Comparison of ENCODE assay signal across 10 cellular contexts in the genomic region with DNA sequence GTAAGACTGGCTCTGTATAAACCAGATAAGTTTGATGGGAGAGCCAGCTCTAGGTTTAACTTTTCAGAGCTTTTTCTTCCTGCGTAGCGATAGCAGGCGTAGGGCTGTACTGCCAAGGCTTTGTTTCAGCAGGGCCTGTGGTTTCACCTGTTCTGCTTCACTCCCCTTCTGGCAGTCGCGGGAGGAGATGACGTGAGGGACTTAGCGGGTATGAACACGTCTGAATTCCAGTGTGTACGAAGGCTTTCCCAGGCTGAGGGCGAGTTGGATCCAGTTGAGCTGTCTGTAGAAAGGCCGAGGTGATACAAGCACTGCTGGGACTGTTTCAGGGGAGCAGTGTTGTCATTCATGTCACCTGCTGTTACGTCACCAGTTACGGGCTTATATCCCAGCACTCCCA. TPM values are rescaled to one million over a fixed set of nuclear protein-coding genes. Genes with fewer than 3 reads are reported as not detected.
DNase-seq lines count a peak whose midpoint lies in the region; ATAC-seq and TF ChIP-seq lines count a peak whose summit lies in the region.
"Had no signal": no experiment of that assay in that cellular context is flagged by ENCODE, and none has a peak within 500 bp of the region (broad histone marks: within the 10 kb centered on the region; RNA-seq: fewer than 3 reads in every experiment).

No MANE protein-coding gene starts in this region.

- no peak overlapping the region for H3K4me3 Mint-ChIP-seq in WTC11

- CTCF ChIA-PET in WTC11 (lab: Charles Lee), result interaction anchor here (2.3 to 6.7 kb wide), 3 partner anchors 12 to 66 kb away, joined by 15 to 48 read pairs (median 39); a partner anchor contains a TSS

- TF ChIP-seq CTCF in WTC11 (IDR thresholded peaks at IDR 0.05) (no peak), epithelial cell of proximal tubule (conservative IDR thresholded peaks at IDR 0.05; ENCODE audit: low read depth, low read length) (peak; percentile 2), spleen (IDR thresholded peaks at IDR 0.05 in 8 of 11, conservative IDR thresholded peaks at IDR 0.05 in 3 of 11) (no peak), right lobe of liver (IDR thresholded peaks at IDR 0.05) (no peak)

- TF ChIP-seq POLR2A in spleen (IDR thresholded peaks at IDR 0.05), result no peak
- TF ChIP-seq POLR2A in right lobe of liver (IDR thresholded peaks at IDR 0.05), result no peak

- POLR2A ChIA-PET in WTC11 (lab: Charles Lee), result no interaction called here

- intact Hi-C loops in spleen (cut with DNase I; ENCODE audit: low total_unique reads) (no loop called here), right lobe of liver (cut with DNase I) (loop anchor here in 1 of 2 donors (5.0 kb wide), 1 partner anchor 64 kb away; a partner anchor contains a TSS)

- no peaks in the 10 kb centered on the region for H3K36me3 Mint-ChIP-seq in WTC11

- WGBS in spleen, 5 donors, result 71 to 84% (median 79%) methylated on average over 13 of the region's 13 CpGs
- WGBS in right lobe of liver (ENCODE audit: insufficient coverage, low coverage, low lambda C conversion rate, missing lambda C conversion rate), result 53% methylated on average over 11 of the region's 13 CpGs

- no peaks in the 10 kb centered on the region for H3K27me3 Mint-ChIP-seq in WTC11 (ENCODE audit: low read depth)

- no peaks in the 10 kb centered on the region for H3K9me3 Mint-ChIP-seq in WTC11

- H3K36me3 ChIP-seq in spleen (peaks cover 0 to 25% (median 0%) of the 10 kb centered on the region in 6 donors), right lobe of liver (peaks cover 0 to 10% (median 0%) of the 10 kb centered on the region in 4 donors)

- peaks cover 12 to 41% (median 20%) of the 10 kb centered on the region in 6 donors for H3K4me1 ChIP-seq in spleen
- H3K4me1 ChIP-seq in right lobe of liver, result peaks cover 0 to 34% (median 11%) of the 10 kb centered on the region in 4 donors

- peak overlapping the region; percentile 36; the same call in 1 of the 2 replicates for H3K27ac Mint-ChIP-seq in WTC11

- peaks cover 15% of the 10 kb centered on the region for H3K4me1 Mint-ChIP-seq in WTC11

- peak; percentile 69 for DNase-seq in activated CD8-positive, alpha-beta memory T cell treated with anti-CD3 and anti-CD28 coated beads for 24 hours
- DNase-seq in activated CD8-positive, alpha-beta memory T cell treated with anti-CD3 and anti-CD28 coated beads, Interleukin-2, amount 50 U/mL, for 4 hours, result no peak
- DNase-seq in WTC11 (ENCODE audit: low spot score) (no peak), epithelial cell of proximal tubule (ENCODE audit: low read depth) (peak; percentile 90), spleen (no peak), right lobe of liver (no peak), NCI-H146 (lab: John Stamatoyannopoulos, UW) (no peak)
- DNase-seq: foreskin melanocyte had no signal

- H3K27me3 ChIP-seq in spleen (replicated peaks in 1 of 7), result no peaks in the 10 kb centered on the region
- no peaks in the 10 kb centered on the region for H3K27me3 ChIP-seq in right lobe of liver

- H3K9me3 ChIP-seq in spleen (no peaks in the 10 kb centered on the region), right lobe of liver (no peaks in the 10 kb centered on the region)

- no peak for ATAC-seq in WTC11
- no peak for ATAC-seq in right lobe of liver
- ATAC-seq in GM21367 (IDR thresholded peaks at IDR 0.05; ENCODE audit: unreplicated experiment), result no peak
- ATAC-seq: K562 had no signal

- H3K27ac ChIP-seq in spleen (peak overlapping the region; percentile 17 to 83 (median 78)), right lobe of liver (no peak overlapping the region)

- peak overlapping the region; percentile 13 for H3K4me3 ChIP-seq in epithelial cell of proximal tubule (ENCODE audit: low read depth, low read length)
- H3K4me3 ChIP-seq in spleen, result peak overlapping the region in 1 of 8 donors; percentile 62
- no peak overlapping the region for H3K4me3 ChIP-seq in right lobe of liver
- H3K4me3 ChIP-seq: K562 had no signal

TF ChIP-seq in WTC11, 78 proteins besides CTCF, POLR2A, EP300 and RAD21 (continues in another document):
- TF ChIP-seq, protein P1, sequence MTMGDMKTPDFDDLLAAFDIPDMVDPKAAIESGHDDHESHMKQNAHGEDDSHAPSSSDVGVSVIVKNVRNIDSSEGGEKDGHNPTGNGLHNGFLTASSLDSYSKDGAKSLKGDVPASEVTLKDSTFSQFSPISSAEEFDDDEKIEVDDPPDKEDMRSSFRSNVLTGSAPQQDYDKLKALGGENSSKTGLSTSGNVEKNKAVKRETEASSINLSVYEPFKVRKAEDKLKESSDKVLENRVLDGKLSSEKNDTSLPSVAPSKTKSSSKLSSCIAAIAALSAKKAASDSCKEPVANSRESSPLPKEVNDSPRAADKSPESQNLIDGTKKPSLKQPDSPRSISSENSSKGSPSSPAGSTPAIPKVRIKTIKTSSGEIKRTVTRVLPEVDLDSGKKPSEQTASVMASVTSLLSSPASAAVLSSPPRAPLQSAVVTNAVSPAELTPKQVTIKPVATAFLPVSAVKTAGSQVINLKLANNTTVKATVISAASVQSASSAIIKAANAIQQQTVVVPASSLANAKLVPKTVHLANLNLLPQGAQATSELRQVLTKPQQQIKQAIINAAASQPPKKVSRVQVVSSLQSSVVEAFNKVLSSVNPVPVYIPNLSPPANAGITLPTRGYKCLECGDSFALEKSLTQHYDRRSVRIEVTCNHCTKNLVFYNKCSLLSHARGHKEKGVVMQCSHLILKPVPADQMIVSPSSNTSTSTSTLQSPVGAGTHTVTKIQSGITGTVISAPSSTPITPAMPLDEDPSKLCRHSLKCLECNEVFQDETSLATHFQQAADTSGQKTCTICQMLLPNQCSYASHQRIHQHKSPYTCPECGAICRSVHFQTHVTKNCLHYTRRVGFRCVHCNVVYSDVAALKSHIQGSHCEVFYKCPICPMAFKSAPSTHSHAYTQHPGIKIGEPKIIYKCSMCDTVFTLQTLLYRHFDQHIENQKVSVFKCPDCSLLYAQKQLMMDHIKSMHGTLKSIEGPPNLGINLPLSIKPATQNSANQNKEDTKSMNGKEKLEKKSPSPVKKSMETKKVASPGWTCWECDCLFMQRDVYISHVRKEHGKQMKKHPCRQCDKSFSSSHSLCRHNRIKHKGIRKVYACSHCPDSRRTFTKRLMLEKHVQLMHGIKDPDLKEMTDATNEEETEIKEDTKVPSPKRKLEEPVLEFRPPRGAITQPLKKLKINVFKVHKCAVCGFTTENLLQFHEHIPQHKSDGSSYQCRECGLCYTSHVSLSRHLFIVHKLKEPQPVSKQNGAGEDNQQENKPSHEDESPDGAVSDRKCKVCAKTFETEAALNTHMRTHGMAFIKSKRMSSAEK (CRISPR knock-in tag; IDR thresholded peaks at IDR 0.05; ENCODE audit: borderline replicate concordance), result no peak
- TF ChIP-seq, protein P2, sequence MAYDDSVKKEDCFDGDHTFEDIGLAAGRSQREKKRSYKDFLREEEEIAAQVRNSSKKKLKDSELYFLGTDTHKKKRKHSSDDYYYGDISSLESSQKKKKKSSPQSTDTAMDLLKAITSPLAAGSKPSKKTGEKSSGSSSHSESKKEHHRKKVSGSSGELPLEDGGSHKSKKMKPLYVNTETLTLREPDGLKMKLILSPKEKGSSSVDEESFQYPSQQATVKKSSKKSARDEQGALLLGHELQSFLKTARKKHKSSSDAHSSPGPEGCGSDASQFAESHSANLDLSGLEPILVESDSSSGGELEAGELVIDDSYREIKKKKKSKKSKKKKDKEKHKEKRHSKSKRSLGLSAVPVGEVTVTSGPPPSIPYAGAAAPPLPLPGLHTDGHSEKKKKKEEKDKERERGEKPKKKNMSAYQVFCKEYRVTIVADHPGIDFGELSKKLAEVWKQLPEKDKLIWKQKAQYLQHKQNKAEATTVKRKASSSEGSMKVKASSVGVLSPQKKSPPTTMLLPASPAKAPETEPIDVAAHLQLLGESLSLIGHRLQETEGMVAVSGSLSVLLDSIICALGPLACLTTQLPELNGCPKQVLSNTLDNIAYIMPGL (CRISPR knock-in tag; IDR thresholded peaks at IDR 0.05), result no peak
- TF ChIP-seq FOXP1 (CRISPR knock-in tag; IDR thresholded peaks at IDR 0.05; ENCODE audit: borderline replicate concordance), result no peak
- TF ChIP-seq, protein P3, sequence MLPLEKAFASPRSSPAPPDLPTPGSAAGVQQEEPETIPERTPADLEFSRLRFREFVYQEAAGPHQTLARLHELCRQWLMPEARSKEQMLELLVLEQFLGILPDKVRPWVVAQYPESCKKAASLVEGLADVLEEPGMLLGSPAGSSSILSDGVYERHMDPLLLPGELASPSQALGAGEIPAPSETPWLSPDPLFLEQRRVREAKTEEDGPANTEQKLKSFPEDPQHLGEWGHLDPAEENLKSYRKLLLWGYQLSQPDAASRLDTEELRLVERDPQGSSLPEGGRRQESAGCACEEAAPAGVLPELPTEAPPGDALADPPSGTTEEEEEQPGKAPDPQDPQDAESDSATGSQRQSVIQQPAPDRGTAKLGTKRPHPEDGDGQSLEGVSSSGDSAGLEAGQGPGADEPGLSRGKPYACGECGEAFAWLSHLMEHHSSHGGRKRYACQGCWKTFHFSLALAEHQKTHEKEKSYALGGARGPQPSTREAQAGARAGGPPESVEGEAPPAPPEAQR (CRISPR knock-in tag; IDR thresholded peaks at IDR 0.05), result no peak

RNA-seq across cellular contexts. Expression of a gene that starts 21.2 kb away (rescaled TPM):
- total RNA-seq in WTC11 (2021) (27.3 to 30.5 TPM (median 27.8 TPM) in 3 replicates), epithelial cell of proximal tubule (19.2 and 22.2 TPM in 2 replicates), spleen (10 to 100 TPM in 6 of 7 donors, 1 to 10 TPM in 1; 9.9 to 19.7 (median 13.8) TPM), right lobe of liver (10 to 100 TPM; 10.5 to 26.5 (median 16.5) TPM)
- polyA plus RNA-seq in spleen, result 10 to 100 TPM in 1 of 3 donors, 1 to 10 TPM in 2; 9.3 to 15.1 (median 9.8) TPM

RNA-seq across cellular contexts. Expression of a gene that starts 23.6 kb away (rescaled TPM):
- total RNA-seq in WTC11 (2021), result 86.4 to 86.7 TPM (median 86.5 TPM) in 3 replicates
- total RNA-seq in epithelial cell of proximal tubule, result 49.5 and 55.4 TPM in 2 replicates
- 10 to 100 TPM; 18.4 to 30.1 (median 24.3) TPM for total RNA-seq in spleen
- polyA plus RNA-seq in spleen, result 10 to 100 TPM in 2 of 3 donors, 1 to 10 TPM in 1; 7.2 to 14.4 (median 10.3) TPM
- 10 to 100 TPM; 14.1 to 24.8 (median 16.9) TPM for total RNA-seq in right lobe of liver

RNA-seq across cellular contexts. Expression of a gene that starts 46.1 kb away (rescaled TPM):
- total RNA-seq in WTC11 (2021), result 0.48 to 0.66 TPM (median 0.48 TPM) in 3 replicates
- not detected in 2 replicates for total RNA-seq in epithelial cell of proximal tubule
- under 1 TPM in 1 of 7 donors, not detected in 6; 0.38 TPM for total RNA-seq in spleen
- polyA plus RNA-seq in spleen, result under 1 TPM; 0.07 to 0.22 (median 0.14) TPM
- under 1 TPM in 1 of 6 experiments, not detected in 5; 0.17 TPM for total RNA-seq in right lobe of liver

Comparison
In these comparisons a context has a peak if more than half of its experiments do, and no peak if none do; other contexts are left out.
1. DNase-seq: peak in activated CD8-positive, alpha-beta memory T cell treated with anti-CD3 and anti-CD28 coated beads for 24 hours (single experiment) and epithelial cell of proximal tubule (single experiment); none in activated CD8-positive, alpha-beta memory T cell treated with anti-CD3 and anti-CD28 coated beads, Interleukin-2, amount 50 U/mL, for 4 hours (single experiment), WTC11 (single experiment), spleen (single experiment), right lobe of liver (0 of 3) and NCI-H146 (single experiment).
2. H3K27ac ChIP-seq: peak in spleen (8 of 8); none in right lobe of liver (0 of 3).